ENCODE assay signal across 19 cellular contexts in the genomic region with DNA sequence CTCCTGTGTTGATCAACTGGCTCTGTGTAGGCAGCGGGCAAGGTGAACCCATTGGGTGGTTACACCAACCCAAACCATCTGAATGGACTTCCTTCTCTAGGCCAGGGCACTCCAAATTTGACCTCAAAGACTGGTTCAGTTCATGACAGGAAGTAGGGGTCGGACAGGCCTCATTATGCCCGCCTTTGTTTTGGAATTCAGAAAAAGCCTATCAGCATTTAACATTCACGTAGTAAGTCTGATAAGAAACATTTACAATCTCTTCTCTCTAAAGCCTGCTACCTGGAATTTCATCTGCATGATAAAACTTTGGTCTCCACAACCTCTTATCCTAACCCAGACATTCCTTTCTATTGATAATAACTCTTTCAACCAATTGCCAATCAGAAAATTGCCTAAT.
DNase-seq lines count a peak whose midpoint lies in the region; ATAC-seq and TF ChIP-seq lines count a peak whose summit lies in the region.
"Had no signal": no experiment of that assay in that cellular context is flagged by ENCODE, and none has a peak within 500 bp of the region (broad histone marks: within the 10 kb centered on the region; RNA-seq: fewer than 3 reads in every experiment).

No MANE protein-coding gene starts in this region.

- TF ChIP-seq CTCF in endodermal cell (conservative IDR thresholded peaks at IDR 0.05) = no peak
- TF ChIP-seq CTCF in neural crest cell (conservative IDR thresholded peaks at IDR 0.05) = no peak
- no peak for TF ChIP-seq CTCF in type B pancreatic cell (conservative IDR thresholded peaks at IDR 0.05)
- TF ChIP-seq CTCF in heart right ventricle (IDR thresholded peaks at IDR 0.05) = no peak

- H3K36me3 ChIP-seq in HUES6 (ENCODE audit: control insufficient read depth, insufficient read depth, low read length) = no peaks in the 10 kb centered on the region
- H3K36me3 ChIP-seq in endodermal cell (ENCODE audit: control insufficient read depth, insufficient read depth, low read length) = no peaks in the 10 kb centered on the region
- no peaks in the 10 kb centered on the region for H3K36me3 ChIP-seq in heart right ventricle

- no peaks in the 10 kb centered on the region for H3K9me3 ChIP-seq in HUES6 (ENCODE audit: control insufficient read depth, insufficient read depth, low read depth, low read length)
- H3K9me3 ChIP-seq in endodermal cell (ENCODE audit: control insufficient read depth, low read length) = no peaks in the 10 kb centered on the region
- no peaks in the 10 kb centered on the region for H3K9me3 ChIP-seq in heart right ventricle

- H3K4me3 Mint-ChIP-seq in endodermal cell (no peak overlapping the region), neural crest cell (no peak overlapping the region), type B pancreatic cell (peak overlapping the region; percentile 17)
- H3K4me3 Mint-ChIP-seq in activated T-cell treated with anti-CD3 and anti-CD28 coated beads, Interleukin-2, amount 50 U/mL, for 4 hours = no peak overlapping the region
- H3K4me3 Mint-ChIP-seq: CD4-positive, CD25-positive, alpha-beta regulatory T cell had no signal

- H3K27me3 ChIP-seq in HUES6 (ENCODE audit: control insufficient read depth, insufficient read depth, low read length) (no peaks in the 10 kb centered on the region; the same call in 1 of the 2 replicates), endodermal cell (ENCODE audit: control insufficient read depth, insufficient read depth, low read length, poor library complexity, severe bottlenecking) (no peaks in the 10 kb centered on the region), heart right ventricle (peaks cover 0 to 33% (median 22%) of the 10 kb centered on the region in 7 donors)

- intact Hi-C loops in heart right ventricle (cut with DNase I) = no loop called here

- H3K27ac Mint-ChIP-seq in endodermal cell (peak overlapping the region; percentile 37), neural crest cell (ENCODE audit: unreplicated experiment) (peak overlapping the region; percentile 23), type B pancreatic cell (peak overlapping the region; percentile 92)
- H3K27ac Mint-ChIP-seq: CD4-positive, CD25-positive, alpha-beta regulatory T cell had no signal

- H3K36me3 Mint-ChIP-seq in endodermal cell (ENCODE audit: low read depth) (no peaks in the 10 kb centered on the region), neural crest cell (ENCODE audit: low read depth) (no peaks in the 10 kb centered on the region), type B pancreatic cell (no peaks in the 10 kb centered on the region)
- H3K36me3 Mint-ChIP-seq in activated T-cell treated with anti-CD3 and anti-CD28 coated beads, Interleukin-2, amount 50 U/mL, for 4 hours (ENCODE audit: insufficient read depth) = no peaks in the 10 kb centered on the region
- H3K36me3 Mint-ChIP-seq: CD4-positive, CD25-positive, alpha-beta regulatory T cell had no signal

- H3K4me3 ChIP-seq in HUES6 (ENCODE audit: low read depth, low read length) (no peak overlapping the region), endodermal cell (ENCODE audit: low read length) (no peak overlapping the region), heart right ventricle (no peak overlapping the region)
- H3K4me3 ChIP-seq: GM12878 had no signal

- WGBS in endodermal cell (ENCODE audit: insufficient coverage in 1 of 2, insufficient read length in 1 of 2), 2 experiments = 82 to 95% methylated on average over 4 of the region's 4 CpGs
- WGBS in heart right ventricle, 2 donors = 50 to 58% methylated on average over 4 of the region's 4 CpGs

- no peaks in the 10 kb centered on the region for H3K27me3 Mint-ChIP-seq in endodermal cell (ENCODE audit: insufficient read depth)
- peaks cover 3% of the 10 kb centered on the region for H3K27me3 Mint-ChIP-seq in neural crest cell (ENCODE audit: low read depth)
- H3K27me3 Mint-ChIP-seq in type B pancreatic cell = no peaks in the 10 kb centered on the region
- H3K27me3 Mint-ChIP-seq in activated T-cell treated with anti-CD3 and anti-CD28 coated beads, Interleukin-2, amount 50 U/mL, for 4 hours (ENCODE audit: low read depth) = peaks cover 11% of the 10 kb centered on the region

- no peak for ATAC-seq in activated T-cell treated with anti-CD3 and anti-CD28 coated beads, Interleukin-2, amount 50 U/mL, for 4 hours
- no peak for ATAC-seq in heart right ventricle
- ATAC-seq: GM12878, PC-3 had no signal

- H3K27ac ChIP-seq in HUES6 (ENCODE audit: low read depth, low read length) (peak overlapping the region; percentile 63; the same call in 1 of the 2 replicates), endodermal cell (ENCODE audit: low read depth, low read length) (no peak overlapping the region), heart right ventricle (no peak overlapping the region)

- H3K9ac ChIP-seq in HUES6 (ENCODE audit: low read length) (peak overlapping the region; percentile 57), endodermal cell (ENCODE audit: extremely low read depth, low read length, poor library complexity, severe bottlenecking) (no peak overlapping the region)

- H3K4me1 Mint-ChIP-seq in endodermal cell (peaks cover 41% of the 10 kb centered on the region), neural crest cell (peaks cover 12% of the 10 kb centered on the region), type B pancreatic cell (ENCODE audit: unreplicated experiment) (peaks cover 54% of the 10 kb centered on the region)
- no peaks in the 10 kb centered on the region for H3K4me1 Mint-ChIP-seq in activated T-cell treated with anti-CD3 and anti-CD28 coated beads, Interleukin-2, amount 50 U/mL, for 4 hours (ENCODE audit: low read depth)

- H3K9me3 Mint-ChIP-seq in endodermal cell (no peaks in the 10 kb centered on the region), neural crest cell (no peaks in the 10 kb centered on the region), type B pancreatic cell (peaks cover 4% of the 10 kb centered on the region)
- H3K9me3 Mint-ChIP-seq in activated T-cell treated with anti-CD3 and anti-CD28 coated beads, Interleukin-2, amount 50 U/mL, for 4 hours = no peaks in the 10 kb centered on the region

- DNase-seq in endodermal cell (no peak), neural crest cell (ENCODE audit: low read depth, low spot score) (no peak), type B pancreatic cell (ENCODE audit: extremely low spot score, unreplicated experiment) (no peak), AML-193 (lab: John Stamatoyannopoulos, UW) (no peak), heart right ventricle (no peak)
- DNase-seq in activated T-cell treated with anti-CD3 and anti-CD28 coated beads, Interleukin-2, amount 50 U/mL, for 4 hours = no peak
- DNase-seq: CD4-positive, CD25-positive, alpha-beta regulatory T cell; COR-L47; DND-41; Kasumi-1; NCI-H1417; NCI-H1694 treated with DMSO at 0.1 percent for 48 hours; NCI-H2081 treated with DMSO at 0.1 percent for 48 hours; NCI-H2171 treated with DMSO at 0.1 percent for 48 hours; NCI-H524 treated with DMSO at 0.1 percent for 48 hours; PC-3; Right ventricle myocardium superior had no signal

- H3K4me1 ChIP-seq in HUES6 (ENCODE audit: control insufficient read depth, insufficient read depth, low read length) (peaks cover 42% of the 10 kb centered on the region), endodermal cell (ENCODE audit: control insufficient read depth, insufficient read depth, low read length) (peaks cover 20% of the 10 kb centered on the region), heart right ventricle (no peaks in the 10 kb centered on the region)

Comparison
In these comparisons a context has a peak if more than half of its experiments do, and no peak if none do; other contexts are left out.
1. H3K27ac Mint-ChIP-seq: peak in every context shown above with its lines; median percentile 92 in type B pancreatic cell; 37 in endodermal cell; 23 in neural crest cell.